ENCODE assay signal across 8 cellular contexts in genomic region chr11:66071326-66071870, GRCh38. TPM values are rescaled to one million over a fixed set of nuclear protein-coding genes. Genes with fewer than 3 reads are reported as not detected.
DNase-seq lines count a peak whose midpoint lies in the region; ATAC-seq and TF ChIP-seq lines count a peak whose summit lies in the region.

No MANE protein-coding gene starts in this region.

- H3K9me3 Mint-ChIP-seq in effector memory CD8-positive, alpha-beta T cell = no peaks in the 10 kb centered on the region
- H3K9me3 Mint-ChIP-seq in osteocyte (ENCODE audit: unreplicated experiment) = no peaks in the 10 kb centered on the region

- H3K4me1 Mint-ChIP-seq in effector memory CD8-positive, alpha-beta T cell (ENCODE audit: low read depth in 2 of 2) = peaks cover 51 to 63% of the 10 kb centered on the region in 2 donors
- peaks cover 42% of the 10 kb centered on the region for H3K4me1 Mint-ChIP-seq in osteocyte (ENCODE audit: unreplicated experiment)

- peak overlapping the region; percentile 88 to 94 for H3K27ac Mint-ChIP-seq in effector memory CD8-positive, alpha-beta T cell
- peak overlapping the region; percentile 71 for H3K27ac Mint-ChIP-seq in osteocyte (ENCODE audit: unreplicated experiment)

- H3K27me3 Mint-ChIP-seq in effector memory CD8-positive, alpha-beta T cell = no peaks in the 10 kb centered on the region
- no peaks in the 10 kb centered on the region for H3K27me3 Mint-ChIP-seq in osteocyte (ENCODE audit: unreplicated experiment)

- intact Hi-C loops in PC-9 (cut with micrococcal nuclease; ENCODE audit: unreplicated experiment) = loop anchor here (1.0 kb wide), 1 partner anchor 10 kb away; no protein-coding TSS in a partner anchor

- peak overlapping the region; percentile 93 to 96 for H3K4me3 Mint-ChIP-seq in effector memory CD8-positive, alpha-beta T cell
- peak overlapping the region; percentile 88 for H3K4me3 Mint-ChIP-seq in osteocyte (ENCODE audit: unreplicated experiment)

- peaks cover 22% of the 10 kb centered on the region for H3K4me1 ChIP-seq in PC-9 (replicated peaks; ENCODE audit: insufficient read depth)

- H3K27ac ChIP-seq in PC-9 = no peak overlapping the region

- no peaks in the 10 kb centered on the region for H3K9me2 ChIP-seq in PC-9 (ENCODE audit: insufficient read depth)

- no peak for ATAC-seq in effector memory CD8-positive, alpha-beta T cell (replicated peaks)
- ATAC-seq in HG02798 (IDR thresholded peaks at IDR 0.05; ENCODE audit: poor library complexity, unreplicated experiment) (no peak), GM18519 (IDR thresholded peaks at IDR 0.05; ENCODE audit: low FRiP score, unreplicated experiment) (no peak)

- peaks cover 71% of the 10 kb centered on the region for H3K36me3 Mint-ChIP-seq in effector memory CD8-positive, alpha-beta T cell (ENCODE audit: insufficient read depth)
- peaks cover 35% of the 10 kb centered on the region for H3K36me3 Mint-ChIP-seq in osteocyte (ENCODE audit: unreplicated experiment)

- POLR2A ChIA-PET in PC-9 (lab: Charles Lee; ENCODE audit: unreplicated experiment) = no interaction called here

- no peaks in the 10 kb centered on the region for H3K27me3 ChIP-seq in PC-9 (ENCODE audit: insufficient read depth, low read depth)

- H3K9me3 ChIP-seq in PC-9 (ENCODE audit: insufficient read depth, low read depth) = no peaks in the 10 kb centered on the region

- peaks cover 25% of the 10 kb centered on the region for H3K79me2 ChIP-seq in PC-9 (ENCODE audit: low read depth)

- TSS peak; percentile 45 for BruUV-seq in PC-9 (replicated peaks; lab: Mats Ljungman, UMichigan)

- H3K4me2 ChIP-seq in PC-9 = peak overlapping the region; percentile 81

- H3K36me3 ChIP-seq in PC-9 (ENCODE audit: low read depth) = peaks cover 28% of the 10 kb centered on the region

- DNase-seq in ELF-1 (ENCODE audit: low read depth, low spot score) (peak; percentile 32), PC-9 (no peak), osteocyte (ENCODE audit: extremely low spot score, unreplicated experiment) (peak; percentile 34), HuH-7.5 (ENCODE audit: low spot score) (no peak)
- no peak for DNase-seq in effector memory CD8-positive, alpha-beta T cell
- no peak for DNase-seq in stimulated activated CD4-positive, alpha-beta T cell treated with anti-CD3 and anti-CD28 coated beads, Interleukin-12 subunit alpha, Interleukin-12 subunit beta, amount 100 ng/mL, for 4 hours

- CTCF ChIA-PET in PC-9 (lab: Charles Lee) = no interaction called here

- H2AFZ ChIP-seq in PC-9 = peak overlapping the region; percentile 80

- TF ChIP-seq CTCF in PC-9 (conservative IDR thresholded peaks at IDR 0.05) (no peak), osteocyte (IDR thresholded peaks at IDR 0.05) (no peak)

- peak overlapping the region; percentile 72 for H3K4me3 ChIP-seq in PC-9

- peaks cover 46% of the 10 kb centered on the region for H3F3A ChIP-seq in PC-9 (ENCODE audit: insufficient read depth, low read depth)

- H4K20me1 ChIP-seq in PC-9 (ENCODE audit: insufficient read depth) = peaks cover 23% of the 10 kb centered on the region

RNA-seq across cellular contexts. Expression of gene PACS1, which starts 1.3 kb away (rescaled TPM):
- 100 and 102 TPM in 2 replicates for total RNA-seq in PC-9 (2021)
- total RNA-seq in osteocyte = 83.8 and 84.9 TPM in 2 replicates

RNA-seq across cellular contexts. Expression of gene SF3B2, which starts 19.2 kb away (rescaled TPM):
- total RNA-seq in PC-9 (2021) (221 and 224 TPM in 2 replicates), osteocyte (193 and 198 TPM in 2 replicates)

RNA-seq across cellular contexts. Expression of gene GAL3ST3, which starts 22.4 kb away (rescaled TPM):
- total RNA-seq in PC-9 (2021) (not detected in 2 replicates), osteocyte (0.71 and 0.94 TPM in 2 replicates)

RNA-seq across cellular contexts. Expression of gene CATSPER1, which starts 45.1 kb away (rescaled TPM):
- total RNA-seq in PC-9 (2021) = 2.3 and 4.2 TPM in 2 replicates
- total RNA-seq in osteocyte = 0.54 and 1.1 TPM in 2 replicates

RNA-seq across cellular contexts. Expression of gene CST6, which starts 59.6 kb away (rescaled TPM):
- total RNA-seq in PC-9 (2021) (52.0 and 58.5 TPM in 2 replicates), osteocyte (not detected in 2 replicates)

Comparison
In these comparisons a context has a peak if more than half of its experiments do, and no peak if none do; other contexts are left out.
1. DNase-seq: peak in ELF-1 (single experiment) and osteocyte (single experiment); none in PC-9 (0 of 2), effector memory CD8-positive, alpha-beta T cell (0 of 3), HuH-7.5 (single experiment) and stimulated activated CD4-positive, alpha-beta T cell treated with anti-CD3 and anti-CD28 coated beads, Interleukin-12 subunit alpha, Interleukin-12 subunit beta, amount 100 ng/mL, for 4 hours (single experiment).